Comparison of ENCODE assay signal across 17 cellular contexts in the genomic region with DNA sequence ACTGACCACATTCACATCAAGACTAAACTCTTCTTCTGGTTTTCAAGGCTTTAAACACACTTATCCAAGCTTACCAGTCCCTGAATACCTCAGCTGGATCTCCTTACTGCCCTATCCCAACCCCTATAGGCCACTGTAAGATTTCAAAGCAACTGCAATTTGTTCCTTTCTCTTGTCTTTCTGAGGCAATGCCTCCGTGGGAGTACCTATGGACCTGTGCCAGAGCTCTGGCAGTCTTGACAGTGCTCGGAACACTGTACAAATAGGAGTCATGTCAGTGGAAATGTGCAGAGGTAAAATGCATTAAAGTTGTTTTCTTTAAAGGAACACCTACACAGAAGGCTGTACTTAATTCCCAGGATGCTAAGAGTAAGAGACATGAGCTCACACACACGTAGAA.
DNase-seq lines count a peak whose midpoint lies in the region; ATAC-seq and TF ChIP-seq lines count a peak whose summit lies in the region.
"Had no signal": no experiment of that assay in that cellular context is flagged by ENCODE, and none has a peak within 500 bp of the region (broad histone marks: within the 10 kb centered on the region; RNA-seq: fewer than 3 reads in every experiment).

No MANE protein-coding gene starts in this region.

- intact Hi-C loops in A673 (cut with micrococcal nuclease; ENCODE audit: unreplicated experiment): no loop called here
- intact Hi-C loops in body of pancreas (cut with DNase I): no loop called here
- intact Hi-C loops in mucosa of descending colon (cut with DNase I, micrococcal nuclease): no loop called here

- DNase-seq in A673 (ENCODE audit: low spot score): peak; percentile 24
- DNase-seq in NCI-H146 (lab: John Stamatoyannopoulos, UW): peak; percentile 69
- DNase-seq in body of pancreas: peak; percentile 21 to 57 (median 42)
- DNase-seq in left kidney (ENCODE audit: low read depth, low spot score): peak; percentile 18
- no peak for DNase-seq in mucosa of descending colon
- DNase-seq in activated CD8-positive, alpha-beta memory T cell treated with anti-CD3 and anti-CD28 coated beads, Interleukin-2, amount 10 ng/mL, durations not matched to agents 7 days and 5 days: no peak
- no peak for DNase-seq in coronary artery (ENCODE audit: low spot score)
- no peak for DNase-seq in SW 1271 (lab: John Stamatoyannopoulos, UW)
- DNase-seq: activated CD4-positive, alpha-beta T cell treated with anti-CD3 and anti-CD28 coated beads, Interleukin-2, amount 50 U/mL, for 4 hours; DMS53; islet precursor cell; naive thymus-derived CD4-positive, alpha-beta T cell; NCI-H1048 had no signal

- H3K9me3 ChIP-seq in A673 (ENCODE audit: low read depth, low read length, poor library complexity, severe bottlenecking): no peaks in the 10 kb centered on the region
- H3K9me3 ChIP-seq in body of pancreas: no peaks in the 10 kb centered on the region
- H3K9me3 ChIP-seq in mucosa of descending colon: no peaks in the 10 kb centered on the region
- H3K9me3 ChIP-seq: esophagus muscularis mucosa, vagina had no signal

- H3K9me3 Mint-ChIP-seq in activated CD8-positive, alpha-beta memory T cell treated with anti-CD3 and anti-CD28 coated beads, Interleukin-2, amount 10 ng/mL, durations not matched to agents 7 days and 5 days (ENCODE audit: low read depth): no peaks in the 10 kb centered on the region
- H3K9me3 Mint-ChIP-seq: activated T-helper 2 cell treated with anti-CD3 and anti-CD28 coated beads, Interferon-gamma antibody, Interleukin-2, Interleukin-4, amounts not matched to agents 10 μg/mL and 5 μg/mL and 100 μg/mL, durations not matched to agents 14 hours and 24 hours and 36 hours; naive thymus-derived CD4-positive, alpha-beta T cell; T-helper 1 cell treated with Interleukin-12 subunit alpha and Interleukin-12 subunit beta and Interleukin-4 antibody, amounts not matched to agents 30 μg/mL and 1 μg/mL, for 36 hours had no signal

- H3K36me3 ChIP-seq in A673 (ENCODE audit: insufficient read depth, low read length, poor library complexity, severe bottlenecking) (no peaks in the 10 kb centered on the region), body of pancreas (replicated peaks in 1 of 2; ENCODE audit: insufficient read depth in 1 of 2, low read depth in 2 of 2) (no peaks in the 10 kb centered on the region), mucosa of descending colon (ENCODE audit: low read depth) (no peaks in the 10 kb centered on the region)
- H3K36me3 ChIP-seq: esophagus muscularis mucosa, vagina had no signal

- no peaks in the 10 kb centered on the region for H3K27me3 Mint-ChIP-seq in activated CD8-positive, alpha-beta memory T cell treated with anti-CD3 and anti-CD28 coated beads, Interleukin-2, amount 10 ng/mL, durations not matched to agents 7 days and 5 days
- H3K27me3 Mint-ChIP-seq: naive thymus-derived CD4-positive, alpha-beta T cell had no signal

- BruUV-seq in A673 (replicated peaks; lab: Mats Ljungman, UMichigan): no TSS peak

- no peak overlapping the region for H3K4me3 Mint-ChIP-seq in activated CD8-positive, alpha-beta memory T cell treated with anti-CD3 and anti-CD28 coated beads, Interleukin-2, amount 10 ng/mL, durations not matched to agents 7 days and 5 days
- H3K4me3 Mint-ChIP-seq: naive thymus-derived CD4-positive, alpha-beta T cell; T-helper 1 cell treated with Interleukin-12 subunit alpha and Interleukin-12 subunit beta and Interleukin-4 antibody, amounts not matched to agents 30 μg/mL and 1 μg/mL, for 36 hours had no signal

- H3K4me1 ChIP-seq in A673 (ENCODE audit: insufficient read depth, low read length, poor library complexity, severe bottlenecking): peaks cover 9% of the 10 kb centered on the region
- H3K4me1 ChIP-seq in body of pancreas: no peaks in the 10 kb centered on the region
- H3K4me1 ChIP-seq in mucosa of descending colon (ENCODE audit: low read depth): no peaks in the 10 kb centered on the region
- H3K4me1 ChIP-seq: vagina had no signal

- WGBS in body of pancreas, 2 donors: 19 to 28% methylated on average over 3 of the region's 3 CpGs

- CTCF ChIA-PET in A673 (lab: Charles Lee): no interaction called here
- CTCF ChIA-PET in activated CD8-positive, alpha-beta memory T cell treated with anti-CD3 and anti-CD28 coated beads, Interleukin-2, amount 10 ng/mL, durations not matched to agents 7 days and 5 days (lab: Charles Lee): no interaction called here

- H3K4me3 ChIP-seq in A673 (ENCODE audit: low read depth, low read length, poor library complexity, severe bottlenecking) (no peak overlapping the region), body of pancreas (no peak overlapping the region), mucosa of descending colon (no peak overlapping the region), coronary artery (no peak overlapping the region)
- H3K4me3 ChIP-seq: esophagus muscularis mucosa, vagina had no signal

- no peak for TF ChIP-seq POLR2A in body of pancreas (IDR thresholded peaks at IDR 0.05)

- H3K36me3 Mint-ChIP-seq in activated CD8-positive, alpha-beta memory T cell treated with anti-CD3 and anti-CD28 coated beads, Interleukin-2, amount 10 ng/mL, durations not matched to agents 7 days and 5 days: peaks cover 8% of the 10 kb centered on the region

- POLR2A ChIA-PET in A673 (lab: Charles Lee; ENCODE audit: low non-redundant PET): no interaction called here

- no peak overlapping the region for H3K27ac Mint-ChIP-seq in activated CD8-positive, alpha-beta memory T cell treated with anti-CD3 and anti-CD28 coated beads, Interleukin-2, amount 10 ng/mL, durations not matched to agents 7 days and 5 days
- H3K27ac Mint-ChIP-seq: activated T-helper 2 cell treated with anti-CD3 and anti-CD28 coated beads, Interferon-gamma antibody, Interleukin-2, Interleukin-4, amounts not matched to agents 10 μg/mL and 5 μg/mL and 100 μg/mL, durations not matched to agents 14 hours and 24 hours and 36 hours; naive thymus-derived CD4-positive, alpha-beta T cell; T-helper 1 cell treated with Interleukin-12 subunit alpha and Interleukin-12 subunit beta and Interleukin-4 antibody, amounts not matched to agents 30 μg/mL and 1 μg/mL, for 36 hours had no signal

- ATAC-seq in body of pancreas (no peak), mucosa of descending colon (no peak)
- no peak for ATAC-seq in activated CD8-positive, alpha-beta memory T cell treated with anti-CD3 and anti-CD28 coated beads, Interleukin-2, amount 10 ng/mL, durations not matched to agents 7 days and 5 days
- ATAC-seq: naive thymus-derived CD4-positive, alpha-beta T cell had no signal

- no peaks in the 10 kb centered on the region for H3K4me1 Mint-ChIP-seq in activated CD8-positive, alpha-beta memory T cell treated with anti-CD3 and anti-CD28 coated beads, Interleukin-2, amount 10 ng/mL, durations not matched to agents 7 days and 5 days
- H3K4me1 Mint-ChIP-seq: naive thymus-derived CD4-positive, alpha-beta T cell had no signal

- H3K27ac ChIP-seq in A673 (ENCODE audit: low read depth, low read length, poor library complexity, severe bottlenecking): no peak overlapping the region
- no peak overlapping the region for H3K27ac ChIP-seq in body of pancreas
- no peak overlapping the region for H3K27ac ChIP-seq in coronary artery
- H3K27ac ChIP-seq: esophagus muscularis mucosa, vagina had no signal

- TF ChIP-seq CTCF in A673 (conservative IDR thresholded peaks at IDR 0.05; ENCODE audit: low read depth, low read length) (no peak), body of pancreas (IDR thresholded peaks at IDR 0.05) (no peak), mucosa of descending colon (IDR thresholded peaks at IDR 0.05) (no peak), coronary artery (IDR thresholded peaks at IDR 0.05) (no peak)

- H3K27me3 ChIP-seq in A673 (replicated peaks; ENCODE audit: insufficient read depth, low read depth, low read length, poor library complexity): no peaks in the 10 kb centered on the region
- H3K27me3 ChIP-seq in body of pancreas: no peaks in the 10 kb centered on the region
- H3K27me3 ChIP-seq: esophagus muscularis mucosa, vagina had no signal

Comparison
In these comparisons a context has a peak if more than half of its experiments do, and no peak if none do; other contexts are left out.
1. DNase-seq: peak in A673 (single experiment), NCI-H146 (single experiment), body of pancreas (4 of 4) and left kidney (single experiment); none in mucosa of descending colon (0 of 3), activated CD8-positive, alpha-beta memory T cell treated with anti-CD3 and anti-CD28 coated beads, Interleukin-2, amount 10 ng/mL, durations not matched to agents 7 days and 5 days (single experiment), coronary artery (single experiment) and SW 1271 (0 of 2).